9 cellular contexts compared by ENCODE assay signal in genomic region chr9:34899535-34900158, GRCh38. TPM values are rescaled to one million over a fixed set of nuclear protein-coding genes. Genes with fewer than 3 reads are reported as not detected.
DNase-seq lines count a peak whose midpoint lies in the region; ATAC-seq and TF ChIP-seq lines count a peak whose summit lies in the region.
"Had no signal": no experiment of that assay in that cellular context is flagged by ENCODE, and none has a peak within 500 bp of the region (broad histone marks: within the 10 kb centered on the region; RNA-seq: fewer than 3 reads in every experiment).

No MANE protein-coding gene starts in this region.

- H3K9me3 Mint-ChIP-seq in CD4-positive, alpha-beta T cell = no peaks in the 10 kb centered on the region
- H3K9me3 Mint-ChIP-seq in naive thymus-derived CD4-positive, alpha-beta T cell = no peaks in the 10 kb centered on the region
- H3K9me3 Mint-ChIP-seq: IgD-negative memory B cell had no signal

- H3K36me3 ChIP-seq in naive thymus-derived CD4-positive, alpha-beta T cell (ENCODE audit: control insufficient read depth in 2 of 3, insufficient read depth in 3 of 3, low read length in 3 of 3) = no peaks in the 10 kb centered on the region

- H3K4me1 ChIP-seq in naive thymus-derived CD4-positive, alpha-beta T cell (ENCODE audit: control insufficient read depth in 2 of 2, insufficient read depth in 2 of 2, low read length in 2 of 2) = no peaks in the 10 kb centered on the region

- peak; percentile 67 to 81 (median 74) for DNase-seq in CD4-positive, alpha-beta T cell
- DNase-seq in HuH-7.5 (ENCODE audit: low spot score) (peak; percentile 41), OCI-M1 (lab: John Stamatoyannopoulos, UW) (peak; percentile 87), activated T-cell treated with anti-CD3 and anti-CD28 coated beads for 1 hour (ENCODE audit: low read depth) (peak; percentile 64)
- peak; percentile 59 to 84 (median 77) for DNase-seq in naive thymus-derived CD4-positive, alpha-beta T cell
- peak; percentile 41 to 52 for DNase-seq in stimulated activated CD8-positive, alpha-beta memory T cell treated with anti-CD3 and anti-CD28 coated beads, Interleukin-7, amount 100 ng/mL, for 48 hours (ENCODE audit: extremely low read depth in 1 of 2, low read depth in 1 of 2)

- no peaks in the 10 kb centered on the region for H3K4me1 Mint-ChIP-seq in CD4-positive, alpha-beta T cell (ENCODE audit: low read depth)
- H3K4me1 Mint-ChIP-seq in naive thymus-derived CD4-positive, alpha-beta T cell = no peaks in the 10 kb centered on the region
- H3K4me1 Mint-ChIP-seq: IgD-negative memory B cell had no signal

- CTCF ChIA-PET in CD4-positive, alpha-beta T cell (lab: Charles Lee) = interaction anchor here (0.6 to 3.4 kb wide), 33 partner anchors 8 to 758 kb away, joined by 3 to 47 read pairs (median 5); partner anchors contain the start of genes ATOSB, CCDC107, DNAJB5 and FANCG
- CTCF ChIA-PET in naive thymus-derived CD4-positive, alpha-beta T cell (lab: Charles Lee) = interaction anchor here (0.7 to 2.1 kb wide), 30 partner anchors 8 to 654 kb away, joined by 3 to 25 read pairs (median 4); partner anchors contain the start of genes DNAJB5, FANCG, PIGO and STOML2

- no peak overlapping the region for H3K27ac ChIP-seq in CD4-positive, alpha-beta T cell (ENCODE audit: low read depth, low read length)
- H3K27ac ChIP-seq in naive thymus-derived CD4-positive, alpha-beta T cell (ENCODE audit: low read depth, low read length) = no peak overlapping the region

- no peaks in the 10 kb centered on the region for H3K36me3 Mint-ChIP-seq in CD4-positive, alpha-beta T cell (ENCODE audit: low read depth)
- H3K36me3 Mint-ChIP-seq in naive thymus-derived CD4-positive, alpha-beta T cell = no peaks in the 10 kb centered on the region
- H3K36me3 Mint-ChIP-seq: IgD-negative memory B cell had no signal

- intact Hi-C loops in CD4-positive, alpha-beta T cell (cut with DNase I, micrococcal nuclease) = loop anchor here (1.0 to 5.0 kb wide), 9 partner anchors 85 to 655 kb away; partner anchors contain the start of gene PIGO (in 2 of the 2)
- intact Hi-C loops in naive thymus-derived CD4-positive, alpha-beta T cell (cut with micrococcal nuclease) = loop anchor here (1.0 to 5.0 kb wide), 9 partner anchors 86 to 704 kb away; partner anchors contain the start of genes DNAJB5 (in 2 of the 2) and PIGO (in 2 of the 2)

- POLR2A ChIA-PET in CD4-positive, alpha-beta T cell (lab: Charles Lee) = interaction anchor here (0.8 to 1.9 kb wide), 7 partner anchors 85 to 596 kb away, joined by 3 to 16 read pairs (median 8); partner anchors contain the start of genes FANCG, PIGO and VCP
- POLR2A ChIA-PET in naive thymus-derived CD4-positive, alpha-beta T cell (lab: Charles Lee) = interaction anchor here (0.6 to 1.1 kb wide), 3 partner anchors 91 to 197 kb away, joined by 3 read pairs; partner anchors contain the start of gene FANCG

- no peaks in the 10 kb centered on the region for H3K9me3 ChIP-seq in CD4-positive, alpha-beta T cell (ENCODE audit: control insufficient read depth, low read length)
- H3K9me3 ChIP-seq in naive thymus-derived CD4-positive, alpha-beta T cell (ENCODE audit: control insufficient read depth in 2 of 3, low read length in 3 of 3) = no peaks in the 10 kb centered on the region

- peak; percentile 88 for TF ChIP-seq CTCF in CD4-positive, alpha-beta T cell (IDR thresholded peaks at IDR 0.05)

- no peak overlapping the region for H3K27ac Mint-ChIP-seq in CD4-positive, alpha-beta T cell
- no peak overlapping the region for H3K27ac Mint-ChIP-seq in naive thymus-derived CD4-positive, alpha-beta T cell
- H3K27ac Mint-ChIP-seq: IgD-negative memory B cell had no signal

- no peak overlapping the region for H3K4me3 ChIP-seq in naive thymus-derived CD4-positive, alpha-beta T cell (ENCODE audit: low read length)

- peaks cover 57% of the 10 kb centered on the region for H3K27me3 Mint-ChIP-seq in CD4-positive, alpha-beta T cell
- H3K27me3 Mint-ChIP-seq in naive thymus-derived CD4-positive, alpha-beta T cell = peaks cover 27 to 59% (median 36%) of the 10 kb centered on the region in 5 donors

- ATAC-seq in CD4-positive, alpha-beta T cell (ENCODE audit: poor library complexity) = peak; percentile 100
- peak; percentile 78 for ATAC-seq in GM19463 (IDR thresholded peaks at IDR 0.05; ENCODE audit: unreplicated experiment)
- ATAC-seq in esophagus mucosa = peak; percentile 98
- ATAC-seq in naive thymus-derived CD4-positive, alpha-beta T cell = peak; percentile 100

- no peak overlapping the region for H3K4me3 Mint-ChIP-seq in CD4-positive, alpha-beta T cell
- H3K4me3 Mint-ChIP-seq in naive thymus-derived CD4-positive, alpha-beta T cell = no peak overlapping the region
- H3K4me3 Mint-ChIP-seq: IgD-negative memory B cell had no signal

- H3K27me3 ChIP-seq in CD4-positive, alpha-beta T cell (ENCODE audit: control insufficient read depth, insufficient read depth, low read length) = peaks cover 20% of the 10 kb centered on the region
- H3K27me3 ChIP-seq in naive thymus-derived CD4-positive, alpha-beta T cell (ENCODE audit: control insufficient read depth in 2 of 2, insufficient read depth in 2 of 2, low read length in 2 of 2) = no peaks in the 10 kb centered on the region

RNA-seq across cellular contexts. Expression of gene PHF24, which starts 58.4 kb away (rescaled TPM):
- total RNA-seq in CD4-positive, alpha-beta T cell = not detected
- total RNA-seq in esophagus mucosa = 0.48 TPM
- total RNA-seq in naive thymus-derived CD4-positive, alpha-beta T cell = not detected
- not detected for polyA plus RNA-seq in naive thymus-derived CD4-positive, alpha-beta T cell
